2 cellular contexts compared by ENCODE assay signal in the genomic region with DNA sequence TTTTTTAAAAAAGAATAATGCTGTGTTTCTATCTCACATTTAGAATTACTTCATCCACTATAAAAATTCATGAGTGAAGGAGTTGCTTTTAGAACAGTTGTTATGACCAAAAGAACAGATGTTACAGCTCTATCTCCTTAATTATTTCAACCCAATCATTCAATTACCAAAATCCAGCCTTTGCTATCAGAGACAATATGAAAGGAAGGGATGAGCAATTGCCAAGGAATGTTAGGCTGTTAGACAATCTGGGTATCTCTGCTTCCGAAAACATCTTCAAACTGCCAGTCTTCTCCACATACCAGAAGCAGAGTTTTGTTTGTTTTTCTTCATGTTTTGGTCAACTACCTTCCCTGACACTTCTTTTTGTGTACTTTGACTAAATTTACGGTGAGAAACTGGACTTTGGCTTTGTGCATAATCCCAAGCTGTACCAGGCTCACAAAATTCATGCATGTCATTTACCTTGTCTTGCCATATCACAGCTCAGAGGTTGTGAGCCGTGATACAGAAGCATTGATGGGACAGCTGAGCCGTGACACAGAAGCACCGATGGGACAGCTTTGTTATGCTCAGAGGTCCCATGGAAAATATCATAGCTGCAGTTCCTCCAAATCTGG.
TF ChIP-seq lines count a peak whose summit lies in the region.

No MANE protein-coding gene starts in this region.

TF ChIP-seq in GM23338, 12 proteins besides CTCF, POLR2A, EP300 and RAD21 (continued from another document):
- no peak for TF ChIP-seq STAT1 (IDR thresholded peaks at IDR 0.05; ENCODE audit: unreplicated experiment)

TF ChIP-seq in HepG2, 621 proteins besides CTCF, POLR2A, EP300 and RAD21 (continued from another document and continues in another):
- TF ChIP-seq, protein P1, sequence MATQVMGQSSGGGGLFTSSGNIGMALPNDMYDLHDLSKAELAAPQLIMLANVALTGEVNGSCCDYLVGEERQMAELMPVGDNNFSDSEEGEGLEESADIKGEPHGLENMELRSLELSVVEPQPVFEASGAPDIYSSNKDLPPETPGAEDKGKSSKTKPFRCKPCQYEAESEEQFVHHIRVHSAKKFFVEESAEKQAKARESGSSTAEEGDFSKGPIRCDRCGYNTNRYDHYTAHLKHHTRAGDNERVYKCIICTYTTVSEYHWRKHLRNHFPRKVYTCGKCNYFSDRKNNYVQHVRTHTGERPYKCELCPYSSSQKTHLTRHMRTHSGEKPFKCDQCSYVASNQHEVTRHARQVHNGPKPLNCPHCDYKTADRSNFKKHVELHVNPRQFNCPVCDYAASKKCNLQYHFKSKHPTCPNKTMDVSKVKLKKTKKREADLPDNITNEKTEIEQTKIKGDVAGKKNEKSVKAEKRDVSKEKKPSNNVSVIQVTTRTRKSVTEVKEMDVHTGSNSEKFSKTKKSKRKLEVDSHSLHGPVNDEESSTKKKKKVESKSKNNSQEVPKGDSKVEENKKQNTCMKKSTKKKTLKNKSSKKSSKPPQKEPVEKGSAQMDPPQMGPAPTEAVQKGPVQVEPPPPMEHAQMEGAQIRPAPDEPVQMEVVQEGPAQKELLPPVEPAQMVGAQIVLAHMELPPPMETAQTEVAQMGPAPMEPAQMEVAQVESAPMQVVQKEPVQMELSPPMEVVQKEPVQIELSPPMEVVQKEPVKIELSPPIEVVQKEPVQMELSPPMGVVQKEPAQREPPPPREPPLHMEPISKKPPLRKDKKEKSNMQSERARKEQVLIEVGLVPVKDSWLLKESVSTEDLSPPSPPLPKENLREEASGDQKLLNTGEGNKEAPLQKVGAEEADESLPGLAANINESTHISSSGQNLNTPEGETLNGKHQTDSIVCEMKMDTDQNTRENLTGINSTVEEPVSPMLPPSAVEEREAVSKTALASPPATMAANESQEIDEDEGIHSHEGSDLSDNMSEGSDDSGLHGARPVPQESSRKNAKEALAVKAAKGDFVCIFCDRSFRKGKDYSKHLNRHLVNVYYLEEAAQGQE (IDR thresholded peaks at IDR 0.05; ENCODE audit: borderline replicate concordance in 1 of 2, low read depth in 1 of 2, low read length in 2 of 2), result no peak
- TF ChIP-seq, protein P2, sequence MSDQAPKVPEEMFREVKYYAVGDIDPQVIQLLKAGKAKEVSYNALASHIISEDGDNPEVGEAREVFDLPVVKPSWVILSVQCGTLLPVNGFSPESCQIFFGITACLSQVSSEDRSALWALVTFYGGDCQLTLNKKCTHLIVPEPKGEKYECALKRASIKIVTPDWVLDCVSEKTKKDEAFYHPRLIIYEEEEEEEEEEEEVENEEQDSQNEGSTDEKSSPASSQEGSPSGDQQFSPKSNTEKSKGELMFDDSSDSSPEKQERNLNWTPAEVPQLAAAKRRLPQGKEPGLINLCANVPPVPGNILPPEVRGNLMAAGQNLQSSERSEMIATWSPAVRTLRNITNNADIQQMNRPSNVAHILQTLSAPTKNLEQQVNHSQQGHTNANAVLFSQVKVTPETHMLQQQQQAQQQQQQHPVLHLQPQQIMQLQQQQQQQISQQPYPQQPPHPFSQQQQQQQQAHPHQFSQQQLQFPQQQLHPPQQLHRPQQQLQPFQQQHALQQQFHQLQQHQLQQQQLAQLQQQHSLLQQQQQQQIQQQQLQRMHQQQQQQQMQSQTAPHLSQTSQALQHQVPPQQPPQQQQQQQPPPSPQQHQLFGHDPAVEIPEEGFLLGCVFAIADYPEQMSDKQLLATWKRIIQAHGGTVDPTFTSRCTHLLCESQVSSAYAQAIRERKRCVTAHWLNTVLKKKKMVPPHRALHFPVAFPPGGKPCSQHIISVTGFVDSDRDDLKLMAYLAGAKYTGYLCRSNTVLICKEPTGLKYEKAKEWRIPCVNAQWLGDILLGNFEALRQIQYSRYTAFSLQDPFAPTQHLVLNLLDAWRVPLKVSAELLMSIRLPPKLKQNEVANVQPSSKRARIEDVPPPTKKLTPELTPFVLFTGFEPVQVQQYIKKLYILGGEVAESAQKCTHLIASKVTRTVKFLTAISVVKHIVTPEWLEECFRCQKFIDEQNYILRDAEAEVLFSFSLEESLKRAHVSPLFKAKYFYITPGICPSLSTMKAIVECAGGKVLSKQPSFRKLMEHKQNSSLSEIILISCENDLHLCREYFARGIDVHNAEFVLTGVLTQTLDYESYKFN (CRISPR knock-in tag; conservative IDR thresholded peaks at IDR 0.05), result peak; percentile 43
- TF ChIP-seq NCOA2 (CRISPR knock-in tag; IDR thresholded peaks at IDR 0.05) (no peak), ZNF772 (CRISPR knock-in tag; IDR thresholded peaks at IDR 0.05) (no peak), ZNF205 (CRISPR knock-in tag; IDR thresholded peaks at IDR 0.05) (no peak), ZNF232 (CRISPR knock-in tag; IDR thresholded peaks at IDR 0.05; ENCODE audit: borderline replicate concordance) (no peak), FOSL2 (CRISPR knock-in tag; IDR thresholded peaks at IDR 0.05) (peak; percentile 42; the same call in 1 of the 2 replicates), HOXA9 (CRISPR knock-in tag; IDR thresholded peaks at IDR 0.05; ENCODE audit: borderline replicate concordance) (no peak), ZNF121 (CRISPR knock-in tag; IDR thresholded peaks at IDR 0.05) (no peak), ZNF839 (CRISPR knock-in tag; IDR thresholded peaks at IDR 0.05; ENCODE audit: borderline replicate concordance) (no peak), ZNF382 (CRISPR knock-in tag; IDR thresholded peaks at IDR 0.05; ENCODE audit: borderline replicate concordance) (no peak), SKI (IDR thresholded peaks at IDR 0.05; ENCODE audit: partially characterized antibody) (no peak), ZNF674 (CRISPR knock-in tag; IDR thresholded peaks at IDR 0.05; ENCODE audit: low read depth) (no peak), ZFP36L1 (CRISPR knock-in tag; IDR thresholded peaks at IDR 0.05) (no peak), ZNF724P (CRISPR knock-in tag; IDR thresholded peaks at IDR 0.05; ENCODE audit: borderline replicate concordance) (no peak), NR2F2 (IDR thresholded peaks at IDR 0.05; ENCODE audit: borderline replicate concordance, low read depth) (no peak), HDAC6 (IDR thresholded peaks at IDR 0.05; ENCODE audit: low read depth, low read length) (no peak), GATAD2A (CRISPR knock-in tag; IDR thresholded peaks at IDR 0.05) (peak; percentile 20; the same call in 1 of the 2 replicates), KLF6 (CRISPR knock-in tag; IDR thresholded peaks at IDR 0.05) (no peak), HCFC1 (IDR thresholded peaks at IDR 0.05; ENCODE audit: low read depth, low read length) (no peak)
- TF ChIP-seq, protein P3, sequence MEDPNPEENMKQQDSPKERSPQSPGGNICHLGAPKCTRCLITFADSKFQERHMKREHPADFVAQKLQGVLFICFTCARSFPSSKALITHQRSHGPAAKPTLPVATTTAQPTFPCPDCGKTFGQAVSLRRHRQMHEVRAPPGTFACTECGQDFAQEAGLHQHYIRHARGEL (CRISPR knock-in tag; IDR thresholded peaks at IDR 0.05), result no peak
- TF ChIP-seq, protein P4, sequence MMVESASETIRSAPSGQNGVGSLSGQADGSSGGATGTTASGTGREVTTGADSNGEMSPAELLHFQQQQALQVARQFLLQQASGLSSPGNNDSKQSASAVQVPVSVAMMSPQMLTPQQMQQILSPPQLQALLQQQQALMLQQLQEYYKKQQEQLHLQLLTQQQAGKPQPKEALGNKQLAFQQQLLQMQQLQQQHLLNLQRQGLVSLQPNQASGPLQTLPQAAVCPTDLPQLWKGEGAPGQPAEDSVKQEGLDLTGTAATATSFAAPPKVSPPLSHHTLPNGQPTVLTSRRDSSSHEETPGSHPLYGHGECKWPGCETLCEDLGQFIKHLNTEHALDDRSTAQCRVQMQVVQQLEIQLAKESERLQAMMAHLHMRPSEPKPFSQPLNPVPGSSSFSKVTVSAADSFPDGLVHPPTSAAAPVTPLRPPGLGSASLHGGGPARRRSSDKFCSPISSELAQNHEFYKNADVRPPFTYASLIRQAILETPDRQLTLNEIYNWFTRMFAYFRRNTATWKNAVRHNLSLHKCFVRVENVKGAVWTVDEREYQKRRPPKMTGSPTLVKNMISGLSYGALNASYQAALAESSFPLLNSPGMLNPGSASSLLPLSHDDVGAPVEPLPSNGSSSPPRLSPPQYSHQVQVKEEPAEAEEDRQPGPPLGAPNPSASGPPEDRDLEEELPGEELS (CRISPR knock-in tag; IDR thresholded peaks at IDR 0.05), result peak; percentile 46; the same call in 1 of the 2 replicates
- TF ChIP-seq, protein P5, sequence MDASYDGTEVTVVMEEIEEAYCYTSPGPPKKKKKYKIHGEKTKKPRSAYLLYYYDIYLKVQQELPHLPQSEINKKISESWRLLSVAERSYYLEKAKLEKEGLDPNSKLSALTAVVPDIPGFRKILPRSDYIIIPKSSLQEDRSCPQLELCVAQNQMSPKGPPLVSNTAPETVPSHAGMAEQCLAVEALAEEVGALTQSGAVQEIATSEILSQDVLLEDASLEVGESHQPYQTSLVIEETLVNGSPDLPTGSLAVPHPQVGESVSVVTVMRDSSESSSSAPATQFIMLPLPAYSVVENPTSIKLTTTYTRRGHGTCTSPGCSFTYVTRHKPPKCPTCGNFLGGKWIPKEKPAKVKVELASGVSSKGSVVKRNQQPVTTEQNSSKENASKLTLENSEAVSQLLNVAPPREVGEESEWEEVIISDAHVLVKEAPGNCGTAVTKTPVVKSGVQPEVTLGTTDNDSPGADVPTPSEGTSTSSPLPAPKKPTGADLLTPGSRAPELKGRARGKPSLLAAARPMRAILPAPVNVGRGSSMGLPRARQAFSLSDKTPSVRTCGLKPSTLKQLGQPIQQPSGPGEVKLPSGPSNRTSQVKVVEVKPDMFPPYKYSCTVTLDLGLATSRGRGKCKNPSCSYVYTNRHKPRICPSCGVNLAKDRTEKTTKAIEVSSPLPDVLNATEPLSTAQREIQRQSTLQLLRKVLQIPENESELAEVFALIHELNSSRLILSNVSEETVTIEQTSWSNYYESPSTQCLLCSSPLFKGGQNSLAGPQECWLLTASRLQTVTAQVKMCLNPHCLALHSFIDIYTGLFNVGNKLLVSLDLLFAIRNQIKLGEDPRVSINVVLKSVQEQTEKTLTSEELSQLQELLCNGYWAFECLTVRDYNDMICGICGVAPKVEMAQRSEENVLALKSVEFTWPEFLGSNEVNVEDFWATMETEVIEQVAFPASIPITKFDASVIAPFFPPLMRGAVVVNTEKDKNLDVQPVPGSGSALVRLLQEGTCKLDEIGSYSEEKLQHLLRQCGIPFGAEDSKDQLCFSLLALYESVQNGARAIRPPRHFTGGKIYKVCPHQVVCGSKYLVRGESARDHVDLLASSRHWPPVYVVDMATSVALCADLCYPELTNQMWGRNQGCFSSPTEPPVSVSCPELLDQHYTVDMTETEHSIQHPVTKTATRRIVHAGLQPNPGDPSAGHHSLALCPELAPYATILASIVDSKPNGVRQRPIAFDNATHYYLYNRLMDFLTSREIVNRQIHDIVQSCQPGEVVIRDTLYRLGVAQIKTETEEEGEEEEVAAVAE (CRISPR knock-in tag; IDR thresholded peaks at IDR 0.05; ENCODE audit: borderline replicate concordance), result no peak
- TF ChIP-seq, protein P6, sequence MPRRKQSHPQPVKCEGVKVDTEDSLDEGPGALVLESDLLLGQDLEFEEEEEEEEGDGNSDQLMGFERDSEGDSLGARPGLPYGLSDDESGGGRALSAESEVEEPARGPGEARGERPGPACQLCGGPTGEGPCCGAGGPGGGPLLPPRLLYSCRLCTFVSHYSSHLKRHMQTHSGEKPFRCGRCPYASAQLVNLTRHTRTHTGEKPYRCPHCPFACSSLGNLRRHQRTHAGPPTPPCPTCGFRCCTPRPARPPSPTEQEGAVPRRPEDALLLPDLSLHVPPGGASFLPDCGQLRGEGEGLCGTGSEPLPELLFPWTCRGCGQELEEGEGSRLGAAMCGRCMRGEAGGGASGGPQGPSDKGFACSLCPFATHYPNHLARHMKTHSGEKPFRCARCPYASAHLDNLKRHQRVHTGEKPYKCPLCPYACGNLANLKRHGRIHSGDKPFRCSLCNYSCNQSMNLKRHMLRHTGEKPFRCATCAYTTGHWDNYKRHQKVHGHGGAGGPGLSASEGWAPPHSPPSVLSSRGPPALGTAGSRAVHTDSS (CRISPR knock-in tag; conservative IDR thresholded peaks at IDR 0.05), result no peak
- TF ChIP-seq, protein P7, sequence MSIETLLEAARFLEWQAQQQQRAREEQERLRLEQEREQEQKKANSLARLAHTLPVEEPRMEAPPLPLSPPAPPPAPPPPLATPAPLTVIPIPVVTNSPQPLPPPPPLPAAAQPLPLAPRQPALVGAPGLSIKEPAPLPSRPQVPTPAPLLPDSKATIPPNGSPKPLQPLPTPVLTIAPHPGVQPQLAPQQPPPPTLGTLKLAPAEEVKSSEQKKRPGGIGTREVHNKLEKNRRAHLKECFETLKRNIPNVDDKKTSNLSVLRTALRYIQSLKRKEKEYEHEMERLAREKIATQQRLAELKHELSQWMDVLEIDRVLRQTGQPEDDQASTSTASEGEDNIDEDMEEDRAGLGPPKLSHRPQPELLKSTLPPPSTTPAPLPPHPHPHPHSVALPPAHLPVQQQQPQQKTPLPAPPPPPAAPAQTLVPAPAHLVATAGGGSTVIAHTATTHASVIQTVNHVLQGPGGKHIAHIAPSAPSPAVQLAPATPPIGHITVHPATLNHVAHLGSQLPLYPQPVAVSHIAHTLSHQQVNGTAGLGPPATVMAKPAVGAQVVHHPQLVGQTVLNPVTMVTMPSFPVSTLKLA (IDR thresholded peaks at IDR 0.05), result no peak
- TF ChIP-seq, protein P8, sequence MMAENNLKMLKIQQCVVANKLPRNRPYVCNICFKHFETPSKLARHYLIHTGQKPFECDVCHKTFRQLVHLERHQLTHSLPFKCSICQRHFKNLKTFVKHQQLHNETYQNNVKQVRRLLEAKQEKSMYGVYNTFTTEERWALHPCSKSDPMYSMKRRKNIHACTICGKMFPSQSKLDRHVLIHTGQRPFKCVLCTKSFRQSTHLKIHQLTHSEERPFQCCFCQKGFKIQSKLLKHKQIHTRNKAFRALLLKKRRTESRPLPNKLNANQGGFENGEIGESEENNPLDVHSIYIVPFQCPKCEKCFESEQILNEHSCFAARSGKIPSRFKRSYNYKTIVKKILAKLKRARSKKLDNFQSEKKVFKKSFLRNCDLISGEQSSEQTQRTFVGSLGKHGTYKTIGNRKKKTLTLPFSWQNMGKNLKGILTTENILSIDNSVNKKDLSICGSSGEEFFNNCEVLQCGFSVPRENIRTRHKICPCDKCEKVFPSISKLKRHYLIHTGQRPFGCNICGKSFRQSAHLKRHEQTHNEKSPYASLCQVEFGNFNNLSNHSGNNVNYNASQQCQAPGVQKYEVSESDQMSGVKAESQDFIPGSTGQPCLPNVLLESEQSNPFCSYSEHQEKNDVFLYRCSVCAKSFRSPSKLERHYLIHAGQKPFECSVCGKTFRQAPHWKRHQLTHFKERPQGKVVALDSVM (CRISPR knock-in tag; IDR thresholded peaks at IDR 0.05), result no peak
